Comparison of ENCODE assay signal across 1 cellular context in genomic region chr10:63318491-63318890, GRCh38.
TF ChIP-seq lines count a peak whose summit lies in the region.

No MANE protein-coding gene starts in this region.

TF ChIP-seq in K562, 482 proteins besides CTCF, POLR2A, EP300 and RAD21 (continued from another document):
- no peak for TF ChIP-seq CEBPG (CRISPR knock-in tag; IDR thresholded peaks at IDR 0.05)
- 0 out of 4 replicates have a peak, but pooled peaks have one; percentile 13 to 42 for TF ChIP-seq CEBPG (tag; conservative IDR thresholded peaks at IDR 0.05 in 1 of 2, IDR thresholded peaks at IDR 0.05 in 1 of 2)
- no peak for TF ChIP-seq MTF1 (CRISPR knock-in tag; IDR thresholded peaks at IDR 0.05; ENCODE audit: borderline replicate concordance)
- TF ChIP-seq NR4A1 (CRISPR knock-in tag; IDR thresholded peaks at IDR 0.05), result no peak
- no peak for TF ChIP-seq NR4A1 (tag; IDR thresholded peaks at IDR 0.05)
- no peak for TF ChIP-seq PTBP1 (IDR thresholded peaks at IDR 0.05; ENCODE audit: low read depth, low read length)
- no peak for TF ChIP-seq SMARCC2 (IDR thresholded peaks at IDR 0.05; ENCODE audit: low read depth)
- TF ChIP-seq RBM34 (IDR thresholded peaks at IDR 0.05; ENCODE audit: borderline replicate concordance, insufficient read depth, low read length), result no peak
- no peak for TF ChIP-seq TAL1 (IDR thresholded peaks at IDR 0.05)
- 0 out of 2 replicates have a peak, but pooled peaks have one; percentile 15 for TF ChIP-seq CEBPB (tag; IDR thresholded peaks at IDR 0.05)
- TF ChIP-seq HOMEZ (CRISPR knock-in tag; IDR thresholded peaks at IDR 0.05), result no peak
